In genomic region chr6:41713650-41714291, GRCh38 we compare ENCODE assay signal across 9 cellular contexts. TPM values are rescaled to one million over a fixed set of nuclear protein-coding genes. Genes with fewer than 3 reads are reported as not detected.
A peak's percentile ranks its signal among the peaks of the same experiment; 100 is the strongest.
DNase-seq lines count a peak whose midpoint lies in the region; ATAC-seq and TF ChIP-seq lines count a peak whose summit lies in the region.
"Had no signal": no experiment of that assay in that cellular context is flagged by ENCODE, and none has a peak within 500 bp of the region (broad histone marks: within the 10 kb centered on the region; RNA-seq: fewer than 3 reads in every experiment).

No MANE protein-coding gene starts in this region.

- peak overlapping the region in 1 of 2 experiments; percentile 13 for H3K18ac ChIP-seq in mesenchymal stem cell (ENCODE audit: low read depth in 1 of 2, low read length in 2 of 2)

- H2AFZ ChIP-seq in mesenchymal stem cell (ENCODE audit: low read depth, low read length) = no peak overlapping the region

- H3K4me2 ChIP-seq in mesenchymal stem cell (ENCODE audit: low read length, poor library complexity, severe bottlenecking) = no peak overlapping the region

- ATAC-seq in GM21825 (IDR thresholded peaks at IDR 0.05; ENCODE audit: unreplicated experiment) (peak; percentile 58), RWPE2 (ENCODE audit: low read depth) (peak; percentile 62; the same call in 2 of the 3 replicates), GM19395 (IDR thresholded peaks at IDR 0.05; ENCODE audit: unreplicated experiment) (no peak)

- peaks cover 33% of the 10 kb centered on the region for H3K4me1 ChIP-seq in RWPE2 (ENCODE audit: insufficient read depth, poor library complexity, severe bottlenecking)
- peaks cover 46% of the 10 kb centered on the region for H3K4me1 ChIP-seq in mesenchymal stem cell (ENCODE audit: control insufficient read depth, insufficient read depth, low read depth, low read length)
- no peaks in the 10 kb centered on the region; the same call in 1 of the 2 replicates for H3K4me1 ChIP-seq in BE2C

- DNase-seq in GM13976 (ENCODE audit: low spot score) = peak; percentile 75
- DNase-seq in RWPE2 (ENCODE audit: low spot score) = no peak
- DNase-seq in mesenchymal stem cell = no peak
- no peak for DNase-seq in NCI-H2196 treated with DMSO at 0.1 percent for 48 hours (lab: John Stamatoyannopoulos, UW; ENCODE audit: unreplicated experiment)
- no peak for DNase-seq in stimulated activated CD4-positive, alpha-beta T cell treated with anti-CD3 and anti-CD28 coated beads, Interleukin-12 subunit alpha, Interleukin-12 subunit beta, amount 100 ng/mL, for 4 hours
- no peak for DNase-seq in BE2C

- H3K14ac ChIP-seq in mesenchymal stem cell (ENCODE audit: low read length in 2 of 2) = peak overlapping the region in 1 of 2 experiments; percentile 66

- peak overlapping the region in 1 of 2 experiments; percentile 68 for H2BK12ac ChIP-seq in mesenchymal stem cell (ENCODE audit: low read length in 2 of 2)

- H4K8ac ChIP-seq in mesenchymal stem cell (ENCODE audit: low read length) = no peak overlapping the region

- H3K27ac ChIP-seq in RWPE2 (ENCODE audit: poor library complexity, severe bottlenecking) (peak overlapping the region; percentile 77), mesenchymal stem cell (ENCODE audit: low read length, poor library complexity, severe bottlenecking) (peak overlapping the region; percentile 18)
- H3K27ac ChIP-seq: HL-60 had no signal

- H3K36me3 ChIP-seq in RWPE2 (ENCODE audit: low read depth) = no peaks in the 10 kb centered on the region
- H3K36me3 ChIP-seq in mesenchymal stem cell (ENCODE audit: control insufficient read depth in 1 of 2, insufficient read depth in 2 of 2, low read depth in 1 of 2, low read length in 2 of 2) = peaks cover 0 to 11% of the 10 kb centered on the region in 2 experiments
- no peaks in the 10 kb centered on the region for H3K36me3 ChIP-seq in BE2C

- H3K9me3 ChIP-seq in RWPE2 (ENCODE audit: severe bottlenecking) = no peaks in the 10 kb centered on the region
- no peaks in the 10 kb centered on the region for H3K9me3 ChIP-seq in mesenchymal stem cell (ENCODE audit: control insufficient read depth, low read length)
- H3K9me3 ChIP-seq in BE2C = no peaks in the 10 kb centered on the region

- H3K4me3 ChIP-seq in RWPE2 (ENCODE audit: severe bottlenecking) (no peak overlapping the region), mesenchymal stem cell (ENCODE audit: insufficient read depth in 1 of 2, low read depth in 1 of 2, low read length in 2 of 2) (no peak overlapping the region), BE2C (ENCODE audit: low read depth, low read length) (no peak overlapping the region)

- H3K4ac ChIP-seq in mesenchymal stem cell (ENCODE audit: low read depth in 1 of 2, low read length in 2 of 2) = no peak overlapping the region

- peaks cover 37% of the 10 kb centered on the region for H3K79me1 ChIP-seq in mesenchymal stem cell (replicated peaks; ENCODE audit: low read length, poor library complexity, severe bottlenecking)

- H3K9ac ChIP-seq in mesenchymal stem cell (ENCODE audit: low read length) = no peak overlapping the region

- no peak overlapping the region for H2BK120ac ChIP-seq in mesenchymal stem cell (ENCODE audit: low read depth, low read length)

- H3K23ac ChIP-seq in mesenchymal stem cell (ENCODE audit: low read length in 2 of 2) = no peak overlapping the region

- WGBS in mesenchymal stem cell = 79% methylated on average over 8 of the region's 14 CpGs

- TF ChIP-seq CTCF in GM13976 (IDR thresholded peaks at IDR 0.05; ENCODE audit: borderline replicate concordance, control extremely low read depth, extremely low read depth, insufficient read depth, missing control alignments) (no peak), RWPE2 (IDR thresholded peaks at IDR 0.05; ENCODE audit: poor library complexity, severe bottlenecking) (no peak), BE2C (IDR thresholded peaks at IDR 0.05; ENCODE audit: low read depth, low read length) (no peak)

- H2BK5ac ChIP-seq in mesenchymal stem cell (ENCODE audit: low read depth, low read length, poor library complexity, severe bottlenecking) = no peak overlapping the region

- H2AK5ac ChIP-seq in mesenchymal stem cell (ENCODE audit: low read length, severe bottlenecking) = no peak overlapping the region

- no peak overlapping the region for H2BK15ac ChIP-seq in mesenchymal stem cell (ENCODE audit: low read depth, poor library complexity, severe bottlenecking)

- H4K91ac ChIP-seq in mesenchymal stem cell (ENCODE audit: low read length) = no peak overlapping the region

- in situ Hi-C loops in GM13976 (cut with MboI; ENCODE audit: low sequenced_read_pairs, unreplicated experiment) = no loop called here

- H3K27me3 ChIP-seq in RWPE2 (ENCODE audit: insufficient read depth, poor library complexity, severe bottlenecking) (no peaks in the 10 kb centered on the region), mesenchymal stem cell (ENCODE audit: control insufficient read depth in 1 of 2, insufficient read depth in 1 of 2, low read length in 2 of 2) (no peaks in the 10 kb centered on the region), BE2C (no peaks in the 10 kb centered on the region)

RNA-seq across cellular contexts. Expression of gene TFEB, which starts 21.6 kb away (rescaled TPM):
- 7.4 TPM for polyA plus RNA-seq in mesenchymal stem cell (2013, experiment 1 of 2)
- polyA plus RNA-seq in mesenchymal stem cell (2013, experiment 2 of 2) = 7.9 TPM
- polyA plus RNA-seq in BE2C (2012; ENCODE audit: insufficient read depth, insufficient read length, low read depth) = 41.5 TPM

RNA-seq across cellular contexts. Expression of gene PGC, which starts 33.4 kb away (rescaled TPM):
- polyA plus RNA-seq in mesenchymal stem cell (2013, experiment 1 of 2) = not detected
- polyA plus RNA-seq in mesenchymal stem cell (2013, experiment 2 of 2) = not detected
- polyA plus RNA-seq in BE2C (2012; ENCODE audit: insufficient read depth, insufficient read length, low read depth) = not detected
